8 cellular contexts compared by ENCODE assay signal in the genomic region with DNA sequence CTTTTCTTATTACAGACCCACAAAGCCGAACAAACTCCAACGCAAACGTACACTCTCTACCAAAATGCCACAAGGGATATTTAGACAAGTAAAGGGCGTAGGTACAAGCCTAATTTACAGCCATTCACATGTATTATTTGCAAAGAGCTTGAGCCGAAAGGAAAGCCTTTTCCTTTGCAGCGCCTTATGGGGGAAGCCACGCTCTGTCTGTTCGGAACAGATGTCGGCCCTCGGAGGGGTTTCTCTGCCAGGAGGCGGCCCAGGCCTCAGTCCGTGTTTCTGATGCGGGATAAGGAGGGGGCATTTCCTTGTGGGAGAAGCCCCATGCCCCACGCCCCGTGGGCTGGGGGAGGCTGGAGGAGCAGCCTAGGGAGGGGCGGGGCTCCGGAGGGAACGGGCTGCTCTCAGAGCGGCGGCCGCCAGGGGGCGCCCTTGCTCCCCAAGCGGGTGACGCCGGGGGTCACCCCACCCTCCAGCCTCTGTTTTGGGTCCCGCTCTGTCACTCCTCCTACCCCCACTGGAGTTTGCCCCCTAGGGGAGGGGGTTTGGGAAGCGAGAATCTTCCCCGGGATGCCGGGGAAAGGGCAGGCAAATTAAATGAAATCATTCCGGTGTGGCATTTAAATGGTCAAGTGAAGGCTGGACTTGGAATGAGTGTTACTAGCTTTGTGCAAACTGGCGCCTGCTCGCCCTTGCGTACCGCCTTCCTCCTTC. TPM values are rescaled to one million over a fixed set of nuclear protein-coding genes. Genes with fewer than 3 reads are reported as not detected.
DNase-seq lines count a peak whose midpoint lies in the region; ATAC-seq and TF ChIP-seq lines count a peak whose summit lies in the region.

No MANE protein-coding gene starts in this region.

- peak overlapping the region; percentile 72 for H3K4me3 Mint-ChIP-seq in stimulated activated naive CD8-positive, alpha-beta T cell treated with anti-CD3 and anti-CD28 coated beads, Interleukin-15, Interleukin-2, amounts not matched to agents 100 ng/mL and 50 ng/mL, for 24 hours

- POLR2A ChIA-PET in RWPE1 (lab: Yijun Ruan, JAX; ENCODE audit: low non-redundant PET): no interaction called here

- H3K36me3 ChIP-seq in neural cell (ENCODE audit: insufficient read depth, low read length): no peaks in the 10 kb centered on the region

- peaks cover 68% of the 10 kb centered on the region for H3K27me3 Mint-ChIP-seq in stimulated activated naive CD8-positive, alpha-beta T cell treated with anti-CD3 and anti-CD28 coated beads, Interleukin-15, Interleukin-2, amounts not matched to agents 100 ng/mL and 50 ng/mL, for 24 hours

- H3K9ac ChIP-seq in neural cell (ENCODE audit: low read length): peak overlapping the region; percentile 51

- in situ Hi-C loops in ACHN (cut with HindIII; ENCODE audit: low pct_ligation_motif_present, low pct_unique_long_range_greater_than_20kb, low sequenced_read_pairs): no loop called here

- H3K4me1 Mint-ChIP-seq in stimulated activated naive CD8-positive, alpha-beta T cell treated with anti-CD3 and anti-CD28 coated beads, Interleukin-15, Interleukin-2, amounts not matched to agents 100 ng/mL and 50 ng/mL, for 24 hours (ENCODE audit: low read depth): peaks cover 16% of the 10 kb centered on the region

- no peaks in the 10 kb centered on the region for H4K20me1 ChIP-seq in neural cell (ENCODE audit: insufficient read depth)

- peak; percentile 56 for TF ChIP-seq RAD21 in neural cell (conservative IDR thresholded peaks at IDR 0.05)

- no peak for TF ChIP-seq EP300 in neural cell (conservative IDR thresholded peaks at IDR 0.05; ENCODE audit: poor library complexity, severe bottlenecking)

- no peaks in the 10 kb centered on the region for H3K36me3 Mint-ChIP-seq in stimulated activated naive CD8-positive, alpha-beta T cell treated with anti-CD3 and anti-CD28 coated beads, Interleukin-15, Interleukin-2, amounts not matched to agents 100 ng/mL and 50 ng/mL, for 24 hours (ENCODE audit: low read depth)

- no peaks in the 10 kb centered on the region for H3K9me2 ChIP-seq in neural cell (ENCODE audit: insufficient read depth, low read length)

- no peaks in the 10 kb centered on the region for H3K9me3 ChIP-seq in neural cell (ENCODE audit: low read length)

- H3K79me2 ChIP-seq in neural cell (replicated peaks; ENCODE audit: insufficient read depth, low read length): no peaks in the 10 kb centered on the region

- no peak overlapping the region for H3K4me2 ChIP-seq in neural cell (ENCODE audit: low read length)

- no peaks in the 10 kb centered on the region for H3F3A ChIP-seq in neural cell (ENCODE audit: insufficient read depth, low read length, poor library complexity, severe bottlenecking)

- H3K9me3 Mint-ChIP-seq in stimulated activated naive CD8-positive, alpha-beta T cell treated with anti-CD3 and anti-CD28 coated beads, Interleukin-15, Interleukin-2, amounts not matched to agents 100 ng/mL and 50 ng/mL, for 24 hours: no peaks in the 10 kb centered on the region

- H3K27me3 ChIP-seq in neural cell (ENCODE audit: insufficient read depth, low read depth, low read length): no peaks in the 10 kb centered on the region

- H2AFZ ChIP-seq in neural cell (ENCODE audit: low read depth, low read length): no peak overlapping the region

- H3K4me3 ChIP-seq in foreskin fibroblast (ENCODE audit: low read depth in 1 of 2, low read length in 2 of 2) (peak overlapping the region; percentile 71 to 77), neural cell (ENCODE audit: low read length) (peak overlapping the region; percentile 62)

- DNase-seq in ACHN (peak; percentile 60), RWPE1 (ENCODE audit: low spot score) (peak; percentile 62), foreskin fibroblast (peak; percentile 29 to 79)
- DNase-seq in activated effector memory CD4-positive, alpha-beta T cell treated with Interleukin-2 at 50 U/mL for 16 hours: peak; percentile 40

- peak; percentile 90 for TF ChIP-seq CTCF in RWPE1 (conservative IDR thresholded peaks at IDR 0.05; ENCODE audit: low read depth)
- peak; percentile 90 for TF ChIP-seq CTCF in foreskin fibroblast (IDR thresholded peaks at IDR 0.05; ENCODE audit: low read depth, low read length)
- TF ChIP-seq CTCF in neural cell (IDR thresholded peaks at IDR 0.05; ENCODE audit: poor library complexity, severe bottlenecking): peak; percentile 75

- no peak overlapping the region for H3K27ac ChIP-seq in RWPE1
- H3K27ac ChIP-seq in neural cell (ENCODE audit: low read length): no peak overlapping the region

- ATAC-seq in GM18867 (IDR thresholded peaks at IDR 0.05; ENCODE audit: unreplicated experiment) (peak; percentile 88), HG03175 (IDR thresholded peaks at IDR 0.05; ENCODE audit: unreplicated experiment) (peak; percentile 81)

- CTCF ChIA-PET in RWPE1 (lab: Yijun Ruan, JAX): interaction anchor here (0.6 to 1.0 kb wide), 3 partner anchors 36 to 1789 kb away, joined by 3 to 4 read pairs (median 4); no protein-coding TSS in a partner anchor

- H3K27ac Mint-ChIP-seq in stimulated activated naive CD8-positive, alpha-beta T cell treated with anti-CD3 and anti-CD28 coated beads, Interleukin-15, Interleukin-2, amounts not matched to agents 100 ng/mL and 50 ng/mL, for 24 hours: no peak overlapping the region

TF ChIP-seq in neural cell, 6 proteins besides CTCF, POLR2A, EP300 and RAD21:
- TF ChIP-seq MXI1 (conservative IDR thresholded peaks at IDR 0.05; ENCODE audit: poor library complexity, severe bottlenecking) (no peak), SMC3 (conservative IDR thresholded peaks at IDR 0.05; ENCODE audit: poor library complexity) (peak; percentile 63)

RNA-seq across cellular contexts. Expression of a gene that starts 2.9 kb away (rescaled TPM):
- 0.20 TPM in 1 of 2 replicates, not detected in the other for polyA plus RNA-seq in neural cell
- polyA minus RNA-seq in neural cell: 0.35 and 0.49 TPM in 2 replicates
